In genomic region chr19:47188507-47189033, GRCh38 we compare ENCODE assay signal across 10 cellular contexts. TPM values are rescaled to one million over a fixed set of nuclear protein-coding genes. Genes with fewer than 3 reads are reported as not detected.
DNase-seq lines count a peak whose midpoint lies in the region; ATAC-seq, FAIRE-seq and TF ChIP-seq lines count a peak whose summit lies in the region.
"Had no signal": no experiment of that assay in that cellular context is flagged by ENCODE, and none has a peak within 500 bp of the region (broad histone marks: within the 10 kb centered on the region; RNA-seq: fewer than 3 reads in every experiment).

No MANE protein-coding gene starts in this region.

- POLR2A ChIA-PET in AG04450 (lab: Yijun Ruan, JAX) = interaction anchor here (0.7 kb wide), 1 partner anchor 52 kb away, joined by 3 read pairs; no protein-coding TSS in a partner anchor
- POLR2A ChIA-PET in K562 (lab: Yijun Ruan, JAX) = interaction anchor here (1.7 kb wide), 1 partner anchor 10 kb away, joined by 10 read pairs; no protein-coding TSS in a partner anchor

- intact Hi-C loops in K562 (cut with micrococcal nuclease) = no loop called here

- H3K9ac ChIP-seq in HUES48 (ENCODE audit: low read depth, low read length) (no peak overlapping the region), K562 (ENCODE audit: insufficient read depth in 1 of 2, low read depth in 2 of 2, low read length in 2 of 2) (peak overlapping the region in 1 of 2 experiments; percentile 31; a peak in 1 of 4 replicates)

- H3K4me1 ChIP-seq in HUES48 (ENCODE audit: control insufficient read depth, insufficient read depth, low read length) (no peaks in the 10 kb centered on the region), K562 (replicated peaks in 1 of 2; ENCODE audit: control insufficient read depth in 2 of 2, insufficient read depth in 2 of 2, low read length in 2 of 2) (no peaks in the 10 kb centered on the region; a peak in 2 of 5 replicates), BE2C (peaks cover 21% of the 10 kb centered on the region)

- H3K27me3 Mint-ChIP-seq in nephron (ENCODE audit: low read depth) = no peaks in the 10 kb centered on the region

- peak; percentile 37; the same call in 2 of the 3 replicates for ATAC-seq in K562

- no peak overlapping the region for H3K4me2 ChIP-seq in K562 (ENCODE audit: insufficient read depth, low read length)

- H3K36me3 ChIP-seq in HUES48 (ENCODE audit: control insufficient read depth, insufficient read depth, low read length) = peaks cover 73% of the 10 kb centered on the region
- peaks cover 74% of the 10 kb centered on the region for H3K36me3 ChIP-seq in K562 (ENCODE audit: control insufficient read depth, insufficient read depth, low read length)
- H3K36me3 ChIP-seq in BE2C = peaks cover 51% of the 10 kb centered on the region
- H3K36me3 ChIP-seq: right atrium auricular region had no signal

- TF ChIP-seq EP300 in K562 (IDR thresholded peaks at IDR 0.05; ENCODE audit: low read length) = no peak

- no peak overlapping the region for H3K4me3 Mint-ChIP-seq in nephron

- in situ Hi-C loops in K562 (cut with MboI) = no loop called here
- in situ Hi-C loops in KBM-7 (cut with MboI; ENCODE audit: low pct_unique_long_range_greater_than_20kb, low sequenced_read_pairs) = no loop called here

- no peaks in the 10 kb centered on the region for H3K9me1 ChIP-seq in K562 (ENCODE audit: control insufficient read depth, insufficient read depth, low read length)

- FAIRE-seq in K562 (lab: Jason Lieb, UNC) = no peak

- H4K20me1 ChIP-seq in K562 (replicated peaks; ENCODE audit: control insufficient read depth, insufficient read depth, low read length) = no peaks in the 10 kb centered on the region

- H3K27ac Mint-ChIP-seq in nephron = peak overlapping the region; percentile 84 to 92 (median 91)

- no peak overlapping the region for H2AFZ ChIP-seq in K562 (ENCODE audit: low read depth, low read length)

- TF ChIP-seq RAD21 in K562 (CRISPR knock-in tag; conservative IDR thresholded peaks at IDR 0.05 in 1 of 2, IDR thresholded peaks at IDR 0.05 in 1 of 2) = no peak

- peaks cover 43% of the 10 kb centered on the region for H3K4me1 Mint-ChIP-seq in nephron

- peaks cover 17% of the 10 kb centered on the region for H3K36me3 Mint-ChIP-seq in nephron (ENCODE audit: low read depth)

- H3K4me3 ChIP-seq in AG04450 (ENCODE audit: low read depth, low read length) (no peak overlapping the region), HUES48 (ENCODE audit: low read depth, low read length) (no peak overlapping the region), K562 (no peak overlapping the region), BE2C (ENCODE audit: low read depth, low read length) (no peak overlapping the region)
- H3K4me3 ChIP-seq: right atrium auricular region had no signal

- no peak for TF ChIP-seq POLR2A in K562 (conservative IDR thresholded peaks at IDR 0.05)

- H3K79me2 ChIP-seq in K562 (ENCODE audit: control insufficient read depth, insufficient read depth, low read length) = peaks cover 14% of the 10 kb centered on the region; the same call in 2 of the 3 replicates

- CTCF ChIA-PET in AG04450 (lab: Charles Lee) (interaction anchor here (0.8 to 1.1 kb wide), 2 partner anchors 22 to 59 kb away, joined by 4 to 5 read pairs; no protein-coding TSS in a partner anchor), K562 (lab: Yijun Ruan, JAX; ENCODE audit: low intra/inter-chr PET ratio) (no interaction called here)

- H3K27me3 ChIP-seq in AG04450 (ENCODE audit: control insufficient read depth, insufficient read depth, low read length) (no peaks in the 10 kb centered on the region), HUES48 (ENCODE audit: control insufficient read depth, insufficient read depth, low read length) (no peaks in the 10 kb centered on the region), K562 (ENCODE audit: control insufficient read depth in 2 of 2, insufficient read depth in 2 of 2, low read length in 2 of 2) (no peaks in the 10 kb centered on the region), BE2C (no peaks in the 10 kb centered on the region)
- H3K27me3 ChIP-seq: right atrium auricular region had no signal

- 88% methylated on average over 5 of the region's 5 CpGs for WGBS in K562 (ENCODE audit: insufficient coverage, low coverage, missing lambda C conversion rate)

- H3K27ac ChIP-seq in AG04450 (ENCODE audit: low read depth, low read length) (peak overlapping the region; percentile 21), HUES48 (ENCODE audit: low read depth, low read length) (peak overlapping the region; percentile 16), K562 (ENCODE audit: extremely low read depth, low read depth, low read length) (peak overlapping the region; percentile 18; the same call in 1 of the 3 replicates)

- no TSS peak for BruUV-seq in K562 (replicated peaks; lab: Mats Ljungman, UMichigan)

- H3K9me3 ChIP-seq in AG04450 (ENCODE audit: control insufficient read depth, insufficient read depth, low read length) = no peaks in the 10 kb centered on the region
- no peaks in the 10 kb centered on the region for H3K9me3 ChIP-seq in HUES48 (ENCODE audit: control insufficient read depth, insufficient read depth, low read length)
- H3K9me3 ChIP-seq in K562 (replicated peaks; ENCODE audit: control insufficient read depth, insufficient read depth, low read depth, low read length) = no peaks in the 10 kb centered on the region
- H3K9me3 ChIP-seq in BE2C = no peaks in the 10 kb centered on the region
- H3K9me3 ChIP-seq: right atrium auricular region had no signal

- no peaks in the 10 kb centered on the region for H3K9me3 Mint-ChIP-seq in nephron

- DNase-seq in AG04450 (ENCODE audit: low read depth, low spot score) = no peak
- DNase-seq in K562 (ENCODE audit: extremely low read depth in 1 of 4, low spot score in 3 of 4) = no peak
- no peak for DNase-seq in NOMO-1 treated with DMSO at 0.1 percent for 48 hours (lab: John Stamatoyannopoulos, UW; ENCODE audit: unreplicated experiment)
- no peak for DNase-seq in stimulated activated CD4-positive, alpha-beta T cell treated with anti-CD3 and anti-CD28 coated beads, Interleukin-1b, Interleukin-23, amount 100 ng/mL, for 48 hours
- no peak for DNase-seq in BE2C
- DNase-seq in KBM-7 = no peak
- DNase-seq: NCI-H1417 treated with DMSO at 0.1 percent for 48 hours had no signal

- TF ChIP-seq CTCF in AG04450 (IDR thresholded peaks at IDR 0.05; ENCODE audit: low read depth, low read length) (no peak), K562 (IDR thresholded peaks at IDR 0.05 in 2 of 3, conservative IDR thresholded peaks at IDR 0.05 in 1 of 3; ENCODE audit: insufficient read depth in 2 of 3, low read depth in 1 of 3, low read length in 3 of 3) (no peak), nephron (IDR thresholded peaks at IDR 0.05; ENCODE audit: unreplicated experiment in 3 of 3) (no peak), BE2C (IDR thresholded peaks at IDR 0.05; ENCODE audit: low read depth, low read length) (no peak)

TF ChIP-seq in K562, 482 proteins besides CTCF, POLR2A, EP300 and RAD21 (continues in another document):
- TF ChIP-seq TBL1XR1 (IDR thresholded peaks at IDR 0.05; ENCODE audit: low read length in 2 of 2) = no peak
- TF ChIP-seq POLR2H (tag; IDR thresholded peaks at IDR 0.05; ENCODE audit: low read depth) = no peak
- TF ChIP-seq NFE2 (IDR thresholded peaks at IDR 0.05; ENCODE audit: low read depth) = no peak
- TF ChIP-seq RFX7 (CRISPR knock-in tag; IDR thresholded peaks at IDR 0.05) = no peak

RNA-seq across cellular contexts. Expression of gene BBC3, which starts 42.4 kb away (rescaled TPM):
- polyA plus RNA-seq in AG04450 (2011; rRNA removed) = 3.6 and 4.4 TPM in 2 replicates
- 3.6 and 4.5 TPM in 2 replicates for polyA minus RNA-seq in AG04450 (2011; rRNA and poly(A)+ RNA removed)
- 13.0 and 34.2 TPM in 2 replicates for total RNA-seq in K562 (2011; cell fraction: chromatin; rRNA removed; ENCODE audit: low replicate concordance)
- total RNA-seq in K562 (2011; cell fraction: nucleolus; rRNA removed) = 21.8 and 26.8 TPM in 2 replicates
- total RNA-seq in K562 (2011; cell fraction: nucleoplasm; rRNA removed) = 20.2 and 20.6 TPM in 2 replicates
- total RNA-seq in K562 (2014; rRNA removed) = 25.2 and 26.9 TPM in 2 replicates
- total RNA-seq in K562 (2014; rRNA removed; fragmentation: Illumina TruSeq; extraction: Trizol) = 3.5 and 4.1 TPM in 2 replicates
- 5.3 and 5.4 TPM in 2 replicates for total RNA-seq in K562 (2015; rRNA removed; fragmentation: Illumina TruSeq; extraction: Trizol)
- 20.3 and 30.7 TPM in 2 replicates for total RNA-seq in K562 (2021)
- 4.8 and 4.9 TPM in 2 replicates for polyA plus RNA-seq in K562 (2011; rRNA removed)
- polyA plus RNA-seq in K562 (2011; cell fraction: cytosol; rRNA removed) = 5.7 and 20.0 TPM in 2 replicates
- 8.9 and 16.4 TPM in 2 replicates for polyA plus RNA-seq in K562 (2011; cell fraction: nucleus; rRNA removed)
- polyA plus RNA-seq in K562 (2012) = 8.9 and 29.3 TPM in 2 replicates
- polyA plus RNA-seq in K562 (2014; fragmentation: Illumina TruSeq; extraction: Trizol) = 2.0 and 11.7 TPM in 2 replicates
- polyA plus RNA-seq in K562 (2014; fragmentation: Nextera tagmentation; extraction: Ambion mirVana) = under 1 TPM; 0.15 to 0.32 TPM
- 21.6 and 22.5 TPM in 2 replicates for polyA plus RNA-seq in K562 (2014; rRNA removed)
- 1.6 and 2.1 TPM in 2 replicates for polyA minus RNA-seq in K562 (2011; rRNA and poly(A)+ RNA removed)
- 6.3 and 11.0 TPM in 2 replicates for polyA minus RNA-seq in K562 (2011; cell fraction: cytosol; rRNA and poly(A)+ RNA removed)
- 4.8 and 6.2 TPM in 2 replicates for polyA minus RNA-seq in K562 (2011; cell fraction: nucleus; rRNA and poly(A)+ RNA removed)
- polyA plus RNA-seq in BE2C (2012; ENCODE audit: insufficient read depth, insufficient read length, low read depth) = 17.0 TPM

RNA-seq across cellular contexts. Expression of gene SAE1, which starts 57.9 kb away (rescaled TPM):
- 142 and 165 TPM in 2 replicates for polyA plus RNA-seq in AG04450 (2011; rRNA removed)
- polyA minus RNA-seq in AG04450 (2011; rRNA and poly(A)+ RNA removed) = 62.8 and 63.5 TPM in 2 replicates
- 86.7 and 121 TPM in 2 replicates for total RNA-seq in K562 (2011; cell fraction: chromatin; rRNA removed; ENCODE audit: low replicate concordance)
- 37.9 and 42.4 TPM in 2 replicates for total RNA-seq in K562 (2011; cell fraction: nucleolus; rRNA removed)
- total RNA-seq in K562 (2011; cell fraction: nucleoplasm; rRNA removed) = 54.9 and 55.4 TPM in 2 replicates
- total RNA-seq in K562 (2014; rRNA removed) = 194 and 213 TPM in 2 replicates
- total RNA-seq in K562 (2014; rRNA removed; fragmentation: Illumina TruSeq; extraction: Trizol) = 215 and 244 TPM in 2 replicates
- total RNA-seq in K562 (2015; rRNA removed; fragmentation: Illumina TruSeq; extraction: Trizol) = 220 and 231 TPM in 2 replicates
- 205 and 217 TPM in 2 replicates for total RNA-seq in K562 (2021)
- 199 and 297 TPM in 2 replicates for polyA plus RNA-seq in K562 (2011; rRNA removed)
- polyA plus RNA-seq in K562 (2011; cell fraction: cytosol; rRNA removed) = 175 and 205 TPM in 2 replicates
- polyA plus RNA-seq in K562 (2011; cell fraction: nucleus; rRNA removed) = 41.2 and 60.5 TPM in 2 replicates
- 207 and 215 TPM in 2 replicates for polyA plus RNA-seq in K562 (2012)
- polyA plus RNA-seq in K562 (2014; fragmentation: Illumina TruSeq; extraction: Trizol) = 293 and 299 TPM in 2 replicates
- polyA plus RNA-seq in K562 (2014; fragmentation: Nextera tagmentation; extraction: Ambion mirVana) = 100 to 1,000 TPM in 1 of 2 experiments, 10 to 100 TPM in 1; 82.8 to 133 TPM
- 250 and 273 TPM in 2 replicates for polyA plus RNA-seq in K562 (2014; rRNA removed)
- polyA minus RNA-seq in K562 (2011; rRNA and poly(A)+ RNA removed) = 138 and 156 TPM in 2 replicates
- 63.5 and 64.3 TPM in 2 replicates for polyA minus RNA-seq in K562 (2011; cell fraction: cytosol; rRNA and poly(A)+ RNA removed)
- polyA minus RNA-seq in K562 (2011; cell fraction: nucleus; rRNA and poly(A)+ RNA removed) = 11.0 and 20.4 TPM in 2 replicates
- 148 TPM for polyA plus RNA-seq in BE2C (2012; ENCODE audit: insufficient read depth, insufficient read length, low read depth)
